ENCODE assay signal across 12 cellular contexts in the genomic region with DNA sequence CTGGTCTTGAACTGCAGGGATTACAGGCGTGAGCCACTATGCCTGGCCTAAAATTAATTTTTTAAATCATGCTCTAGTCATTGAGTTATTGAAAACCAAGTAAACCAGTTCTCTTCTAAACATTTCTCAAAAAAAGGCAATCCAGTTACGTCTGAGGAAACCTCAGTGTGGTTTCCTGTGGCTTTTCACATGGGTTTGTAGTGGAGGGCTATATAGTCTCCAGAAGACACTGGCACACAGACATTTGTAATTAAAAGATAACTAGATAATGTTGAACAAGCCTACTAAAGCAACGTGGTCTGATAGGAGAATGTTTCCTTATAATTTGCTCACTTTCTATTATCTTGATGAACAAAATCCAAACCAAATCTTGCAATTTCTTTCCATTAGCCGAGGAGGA. TPM values are rescaled to one million over a fixed set of nuclear protein-coding genes. Genes with fewer than 3 reads are reported as not detected.
DNase-seq lines count a peak whose midpoint lies in the region; ATAC-seq and TF ChIP-seq lines count a peak whose summit lies in the region.
"Had no signal": no experiment of that assay in that cellular context is flagged by ENCODE, and none has a peak within 500 bp of the region (broad histone marks: within the 10 kb centered on the region; RNA-seq: fewer than 3 reads in every experiment).

No MANE protein-coding gene starts in this region.

- ATAC-seq in SK-N-SH treated with all-trans-retinoic acid at 6 μM for 48 hours = no peak
- ATAC-seq in stimulated activated effector memory CD8-positive, alpha-beta T cell treated with anti-CD3 and anti-CD28 coated beads, Interleukin-12 subunit alpha, Interleukin-12 subunit beta, amount 100 ng/mL, for 72 hours = no peak
- ATAC-seq in GM18868 (IDR thresholded peaks at IDR 0.05; ENCODE audit: unreplicated experiment) = no peak
- no peak for ATAC-seq in GM18517 (IDR thresholded peaks at IDR 0.05; ENCODE audit: unreplicated experiment)
- ATAC-seq: left ventricle myocardium superior had no signal

- H3K9me3 Mint-ChIP-seq in activated naive CD8-positive, alpha-beta T cell treated with anti-CD3 and anti-CD28 coated beads for 36 hours = no peaks in the 10 kb centered on the region
- H3K9me3 Mint-ChIP-seq in stimulated activated effector memory CD8-positive, alpha-beta T cell treated with anti-CD3 and anti-CD28 coated beads, Interleukin-12 subunit alpha, Interleukin-12 subunit beta, amount 100 ng/mL, for 72 hours = no peaks in the 10 kb centered on the region

- H3K27ac Mint-ChIP-seq in activated naive CD8-positive, alpha-beta T cell treated with anti-CD3 and anti-CD28 coated beads for 36 hours = peak overlapping the region; percentile 60
- H3K27ac Mint-ChIP-seq in stimulated activated effector memory CD8-positive, alpha-beta T cell treated with anti-CD3 and anti-CD28 coated beads, Interleukin-12 subunit alpha, Interleukin-12 subunit beta, amount 100 ng/mL, for 72 hours = no peak overlapping the region

- no peaks in the 10 kb centered on the region for H3K36me3 Mint-ChIP-seq in activated naive CD8-positive, alpha-beta T cell treated with anti-CD3 and anti-CD28 coated beads for 36 hours
- peaks cover 23% of the 10 kb centered on the region for H3K36me3 Mint-ChIP-seq in stimulated activated effector memory CD8-positive, alpha-beta T cell treated with anti-CD3 and anti-CD28 coated beads, Interleukin-12 subunit alpha, Interleukin-12 subunit beta, amount 100 ng/mL, for 72 hours

- no peaks in the 10 kb centered on the region for H3K27me3 Mint-ChIP-seq in activated naive CD8-positive, alpha-beta T cell treated with anti-CD3 and anti-CD28 coated beads for 36 hours

- peak; percentile 23 for DNase-seq in activated T-cell treated with anti-CD3 and anti-CD28 coated beads for 24 hours (ENCODE audit: low read depth)
- no peak for DNase-seq in activated T-cell treated with anti-CD3 and anti-CD28 coated beads, Interleukin-2, amount 50 U/mL, for 1 hour
- DNase-seq in activated naive CD8-positive, alpha-beta T cell treated with anti-CD3 and anti-CD28 coated beads for 36 hours = peak; percentile 40
- no peak for DNase-seq in stimulated activated effector memory CD8-positive, alpha-beta T cell treated with anti-CD3 and anti-CD28 coated beads, Interleukin-12 subunit alpha, Interleukin-12 subunit beta, amount 100 ng/mL, for 72 hours (ENCODE audit: low spot score in 2 of 2)
- DNase-seq in DMS79 treated with DMSO at 0.1 percent for 48 hours (lab: John Stamatoyannopoulos, UW) = no peak
- DNase-seq: left ventricle myocardium superior, NCI-H1436 treated with DMSO at 0.1 percent for 48 hours, testis had no signal

- H3K4me3 Mint-ChIP-seq in activated naive CD8-positive, alpha-beta T cell treated with anti-CD3 and anti-CD28 coated beads for 36 hours = peak overlapping the region; percentile 59
- H3K4me3 Mint-ChIP-seq in stimulated activated effector memory CD8-positive, alpha-beta T cell treated with anti-CD3 and anti-CD28 coated beads, Interleukin-12 subunit alpha, Interleukin-12 subunit beta, amount 100 ng/mL, for 72 hours = peak overlapping the region; percentile 47

- H3K4me1 Mint-ChIP-seq in activated naive CD8-positive, alpha-beta T cell treated with anti-CD3 and anti-CD28 coated beads for 36 hours = peaks cover 37% of the 10 kb centered on the region
- H3K4me1 Mint-ChIP-seq in stimulated activated effector memory CD8-positive, alpha-beta T cell treated with anti-CD3 and anti-CD28 coated beads, Interleukin-12 subunit alpha, Interleukin-12 subunit beta, amount 100 ng/mL, for 72 hours = peaks cover 28% of the 10 kb centered on the region

TF ChIP-seq in SK-N-SH treated with all-trans-retinoic acid at 6 μM for 48 hours, 23 proteins besides CTCF, POLR2A, EP300 and RAD21:
- TF ChIP-seq TCF4 (CRISPR knock-in tag; IDR thresholded peaks at IDR 0.05; ENCODE audit: borderline replicate concordance) = peak; percentile 56; the same call in 1 of the 2 replicates
- TF ChIP-seq ZNF70 (CRISPR knock-in tag; IDR thresholded peaks at IDR 0.05) = no peak
- TF ChIP-seq OSR1 (CRISPR knock-in tag; IDR thresholded peaks at IDR 0.05) = no peak

RNA-seq across cellular contexts. Expression of a gene that starts 5.2 kb away (rescaled TPM):
- total RNA-seq in activated naive CD8-positive, alpha-beta T cell treated with anti-CD3 and anti-CD28 coated beads for 36 hours = 10 to 100 TPM; 40.1 to 44.9 TPM

RNA-seq across cellular contexts. Expression of a gene that starts 36.0 kb away (rescaled TPM):
- not detected for total RNA-seq in activated naive CD8-positive, alpha-beta T cell treated with anti-CD3 and anti-CD28 coated beads for 36 hours
- total RNA-seq: T-helper 2 cell treated with Interferon-gamma antibody and Interleukin-4, amounts not matched to agents 100 ng/mL and 5 ng/mL, for 36 hours had no signal

Comparison
In these comparisons a context has a peak if more than half of its experiments do, and no peak if none do; other contexts are left out.
1. DNase-seq: peak in activated T-cell treated with anti-CD3 and anti-CD28 coated beads for 24 hours (single experiment) and activated naive CD8-positive, alpha-beta T cell treated with anti-CD3 and anti-CD28 coated beads for 36 hours (single experiment); none in activated T-cell treated with anti-CD3 and anti-CD28 coated beads, Interleukin-2, amount 50 U/mL, for 1 hour (single experiment), stimulated activated effector memory CD8-positive, alpha-beta T cell treated with anti-CD3 and anti-CD28 coated beads, Interleukin-12 subunit alpha, Interleukin-12 subunit beta, amount 100 ng/mL, for 72 hours (0 of 2) and DMS79 treated with DMSO at 0.1 percent for 48 hours (single experiment).